In genomic region chr10:5412277-5412941, GRCh38 we compare ENCODE assay signal across 8 cellular contexts. TPM values are rescaled to one million over a fixed set of nuclear protein-coding genes. Genes with fewer than 3 reads are reported as not detected.
DNase-seq lines count a peak whose midpoint lies in the region; ATAC-seq and TF ChIP-seq lines count a peak whose summit lies in the region.

TSS of gene NET1 (plus strand) at chr10:5412557. CDS start at chr10:5412693, 136 bp downstream.

- H3K4me3 Mint-ChIP-seq in naive thymus-derived CD4-positive, alpha-beta T cell, result peak within 1 kb of the TSS in 8 of 10 donors; percentile 77 to 88 (median 85)

- H3K36me3 ChIP-seq in Peyer's patch, result no peaks in the 10 kb centered on the region
- no peaks in the 10 kb centered on the region for H3K36me3 ChIP-seq in naive thymus-derived CD4-positive, alpha-beta T cell (ENCODE audit: control insufficient read depth in 2 of 3, insufficient read depth in 3 of 3, low read length in 3 of 3)

- peak within 1 kb of the TSS in 4 of 9 donors; percentile 36 to 72 (median 50) for H3K27ac Mint-ChIP-seq in naive thymus-derived CD4-positive, alpha-beta T cell

- peak; percentile 97 for ATAC-seq in GM21717 (IDR thresholded peaks at IDR 0.05; ENCODE audit: unreplicated experiment)
- peak; percentile 91 for ATAC-seq in naive thymus-derived CD4-positive, alpha-beta T cell

- no peaks in the 10 kb centered on the region for H3K4me1 ChIP-seq in Peyer's patch
- no peaks in the 10 kb centered on the region for H3K4me1 ChIP-seq in naive thymus-derived CD4-positive, alpha-beta T cell (ENCODE audit: control insufficient read depth in 2 of 2, insufficient read depth in 2 of 2, low read length in 2 of 2)

- peaks cover 0 to 13% (median 0%) of the 10 kb centered on the region in 5 donors for H3K36me3 Mint-ChIP-seq in naive thymus-derived CD4-positive, alpha-beta T cell

- H3K4me1 Mint-ChIP-seq in naive thymus-derived CD4-positive, alpha-beta T cell, result peaks cover 0 to 5% (median 0%) of the 10 kb centered on the region in 7 donors

- H3K27me3 Mint-ChIP-seq in naive thymus-derived CD4-positive, alpha-beta T cell, result peaks cover 0 to 27% (median 18%) of the 10 kb centered on the region in 5 donors

- H3K4me3 ChIP-seq in Jurkat, Clone E6-1 (ENCODE audit: low read length), result peak within 1 kb of the TSS; percentile 81
- peak within 1 kb of the TSS; percentile 56 to 89 (median 68) for H3K4me3 ChIP-seq in Peyer's patch
- peak within 1 kb of the TSS; percentile 72 for H3K4me3 ChIP-seq in fibroblast of mammary gland (ENCODE audit: control insufficient read depth, low read depth, low read length)
- H3K4me3 ChIP-seq in naive thymus-derived CD4-positive, alpha-beta T cell (ENCODE audit: low read length), result peak within 1 kb of the TSS; percentile 58

- POLR2A ChIA-PET in naive thymus-derived CD4-positive, alpha-beta T cell (lab: Charles Lee), result no interaction called here

- peaks cover 0 to 2% (median 0%) of the 10 kb centered on the region in 4 donors for H3K9me3 ChIP-seq in Peyer's patch
- H3K9me3 ChIP-seq in naive thymus-derived CD4-positive, alpha-beta T cell (ENCODE audit: control insufficient read depth in 2 of 3, low read length in 3 of 3), result no peaks in the 10 kb centered on the region

- CTCF ChIA-PET in naive thymus-derived CD4-positive, alpha-beta T cell (lab: Charles Lee), result interaction anchor here (0.9 kb wide), 1 partner anchor 563 kb away, joined by 3 read pairs; no protein-coding TSS in a partner anchor

- intact Hi-C loops in naive thymus-derived CD4-positive, alpha-beta T cell (cut with micrococcal nuclease), result no loop called here

- H3K27ac ChIP-seq in Peyer's patch, result peak within 1 kb of the TSS; percentile 33 to 54 (median 42)
- peak within 1 kb of the TSS; percentile 51 for H3K27ac ChIP-seq in naive thymus-derived CD4-positive, alpha-beta T cell (ENCODE audit: low read depth, low read length)

- DNase-seq in DMS79 treated with DMSO at 0.1 percent for 48 hours (lab: John Stamatoyannopoulos, UW) (peak; percentile 66), Peyer's patch (peak; percentile 52 to 95 (median 90)), fibroblast of mammary gland (ENCODE audit: low read depth) (peak; percentile 85)
- peak; percentile 73 for DNase-seq in Jurkat, Clone E6-1 (ENCODE audit: low read depth, low spot score)
- peak; percentile 30 to 46 for DNase-seq in activated T-helper 1 cell treated with anti-CD3 and anti-CD28 coated beads, Interleukin-2, amount 50 U/mL, for 16 hours (ENCODE audit: low read depth in 1 of 2, low spot score in 1 of 2)
- DNase-seq in naive thymus-derived CD4-positive, alpha-beta T cell, result peak; percentile 26 to 78 (median 61)
- DNase-seq in stimulated activated naive CD4-positive, alpha-beta T cell (lab: John Stamatoyannopoulos, UW), result peak; percentile 20 to 62 (median 31)

- peaks cover 0 to 12% (median 0%) of the 10 kb centered on the region in 11 donors for H3K9me3 Mint-ChIP-seq in naive thymus-derived CD4-positive, alpha-beta T cell

- TF ChIP-seq CTCF in Peyer's patch (IDR thresholded peaks at IDR 0.05), result no peak
- no peak for TF ChIP-seq CTCF in fibroblast of mammary gland (conservative IDR thresholded peaks at IDR 0.05; ENCODE audit: control insufficient read depth, insufficient read depth, low read depth, low read length)

- TF ChIP-seq POLR2A in Peyer's patch (IDR thresholded peaks at IDR 0.05), result peak in 1 of 2 donors; percentile 36

- H3K27me3 ChIP-seq in Peyer's patch, result no peaks in the 10 kb centered on the region
- H3K27me3 ChIP-seq in naive thymus-derived CD4-positive, alpha-beta T cell (ENCODE audit: control insufficient read depth in 2 of 2, insufficient read depth in 2 of 2, low read length in 2 of 2), result no peaks in the 10 kb centered on the region

RNA-seq across cellular contexts. Expression of gene NET1, which starts in this region (rescaled TPM):
- 24.6 TPM for polyA plus RNA-seq in Jurkat, Clone E6-1 (2012; ENCODE audit: insufficient read depth, insufficient read length)
- 100 to 1,000 TPM in 2 of 4 donors, 10 to 100 TPM in 2; 85.0 to 155 (median 122) TPM for total RNA-seq in Peyer's patch
- total RNA-seq in naive thymus-derived CD4-positive, alpha-beta T cell, result 10 to 100 TPM; 31.6 to 61.6 (median 33.2) TPM
- 10 to 100 TPM; 47.9 to 52.9 TPM for polyA plus RNA-seq in naive thymus-derived CD4-positive, alpha-beta T cell

Comparison
In these comparisons a context has a peak if more than half of its experiments do, and no peak if none do; other contexts are left out.
1. Peak in every context shown above with its lines: DNase-seq, ATAC-seq, H3K4me3 ChIP-seq and H3K27ac ChIP-seq.
2. DNase-seq: peak in every context shown above with its lines; median percentile 90 in Peyer's patch; 85 in fibroblast of mammary gland; 73 in Jurkat, Clone E6-1; 66 in DMS79 treated with DMSO at 0.1 percent for 48 hours; 61 in naive thymus-derived CD4-positive, alpha-beta T cell; 38 in activated T-helper 1 cell treated with anti-CD3 and anti-CD28 coated beads, Interleukin-2, amount 50 U/mL, for 16 hours; 31 in stimulated activated naive CD4-positive, alpha-beta T cell.